Comparison of ENCODE assay signal across 8 cellular contexts in genomic region chr6:15691250-15691869, GRCh38. TPM values are rescaled to one million over a fixed set of nuclear protein-coding genes. Genes with fewer than 3 reads are reported as not detected.
DNase-seq lines count a peak whose midpoint lies in the region; ATAC-seq and TF ChIP-seq lines count a peak whose summit lies in the region.

No MANE protein-coding gene starts in this region.

- intact Hi-C loops in adrenal gland (cut with DNase I), result loop anchor here in 1 of 2 donors (5.0 kb wide), 2 partner anchors 436 to 491 kb away; partner anchors contain the start of gene MYLIP
- intact Hi-C loops in left ventricle myocardium inferior (cut with micrococcal nuclease), result loop anchor here (5.0 kb wide), 1 partner anchor 491 kb away; no protein-coding TSS in a partner anchor

- H3K4me3 ChIP-seq in adrenal gland (peak overlapping the region in 2 of 4 donors; percentile 15 to 39), left ventricle myocardium inferior (peak overlapping the region; percentile 42)

- no peak overlapping the region for H3K27ac ChIP-seq in adrenal gland
- H3K27ac ChIP-seq in left ventricle myocardium inferior (replicated peaks), result no peak overlapping the region

- H3K36me3 ChIP-seq in adrenal gland (replicated peaks in 1 of 2) (no peaks in the 10 kb centered on the region), left ventricle myocardium inferior (no peaks in the 10 kb centered on the region)

- WGBS in adrenal gland, 4 donors, result 14 to 29% (median 18%) methylated on average over 16 to 23 of the region's 23 CpGs

- H3K4me1 ChIP-seq in adrenal gland (replicated peaks in 1 of 2) (peaks cover 0 to 7% of the 10 kb centered on the region in 2 donors), left ventricle myocardium inferior (peaks cover 14% of the 10 kb centered on the region)

- ATAC-seq in HG02798 (IDR thresholded peaks at IDR 0.05; ENCODE audit: poor library complexity, unreplicated experiment) (peak; percentile 98), HG02840 (IDR thresholded peaks at IDR 0.05; ENCODE audit: low FRiP score, unreplicated experiment) (no peak)

- H3K27me3 ChIP-seq in adrenal gland, result no peaks in the 10 kb centered on the region
- H3K27me3 ChIP-seq in left ventricle myocardium inferior (ENCODE audit: low read depth), result no peaks in the 10 kb centered on the region

- TF ChIP-seq CTCF in GM12873 (IDR thresholded peaks at IDR 0.05; ENCODE audit: insufficient read depth, low read depth, low read length, missing control alignments) (peak; percentile 100), adrenal gland (IDR thresholded peaks at IDR 0.05) (peak; percentile 99 to 100 (median 100)), left ventricle myocardium inferior (IDR thresholded peaks at IDR 0.05; ENCODE audit: borderline replicate concordance) (peak; percentile 99)

- H3K9me3 ChIP-seq in adrenal gland (replicated peaks in 1 of 3), result no peaks in the 10 kb centered on the region
- H3K9me3 ChIP-seq in left ventricle myocardium inferior (replicated peaks), result no peaks in the 10 kb centered on the region

- TF ChIP-seq POLR2A in adrenal gland (IDR thresholded peaks at IDR 0.05), result no peak

- peak; percentile 68 for DNase-seq in NCI-H1436 treated with DMSO at 0.1 percent for 48 hours (lab: John Stamatoyannopoulos, UW)
- peak; percentile 84 for DNase-seq in SW480 (ENCODE audit: low spot score)
- DNase-seq in adrenal gland, result peak; percentile 82 to 93 (median 87)
- DNase-seq in left ventricle myocardium inferior, result peak; percentile 78
- peak; percentile 85 for DNase-seq in retina

RNA-seq across cellular contexts. Expression of gene DTNBP1, which starts 28.5 kb away (rescaled TPM):
- 10 to 100 TPM in 4 of 8 donors, 1 to 10 TPM in 4; 4.2 to 17.1 (median 11.2) TPM for total RNA-seq in adrenal gland
- 10 to 100 TPM in 1 of 3 donors, 1 to 10 TPM in 2; 5.6 to 10.8 (median 8.8) TPM for polyA plus RNA-seq in adrenal gland
- 19.2 TPM for total RNA-seq in left ventricle myocardium inferior
